Comparison of ENCODE assay signal across 20 cellular contexts in genomic region chr10:7479861-7480598, GRCh38.
DNase-seq lines count a peak whose midpoint lies in the region; ATAC-seq, FAIRE-seq and TF ChIP-seq lines count a peak whose summit lies in the region.
"Had no signal": no experiment of that assay in that cellular context is flagged by ENCODE, and none has a peak within 500 bp of the region (broad histone marks: within the 10 kb centered on the region; RNA-seq: fewer than 3 reads in every experiment).

No MANE protein-coding gene starts in this region.

- H3K36me3 Mint-ChIP-seq in T-helper 1 cell treated with Interleukin-12 subunit alpha and Interleukin-12 subunit beta and Interleukin-4 antibody, amounts not matched to agents 30 μg/mL and 1 μg/mL, for 36 hours (ENCODE audit: low read depth) = peaks cover 9% of the 10 kb centered on the region
- peaks cover 3% of the 10 kb centered on the region for H3K36me3 Mint-ChIP-seq in IgD-negative memory B cell
- H3K36me3 Mint-ChIP-seq in neural crest cell (ENCODE audit: low read depth) = no peaks in the 10 kb centered on the region

- no peak for DNase-seq in T-helper 1 cell
- no peak for DNase-seq in K562 (ENCODE audit: extremely low read depth in 1 of 4, low spot score in 3 of 4)
- no peak for DNase-seq in neural crest cell (ENCODE audit: low read depth, low spot score)
- no peak for DNase-seq in NCI-H526 (lab: John Stamatoyannopoulos, UW)
- DNase-seq: activated CD4-positive, alpha-beta T cell treated with anti-CD3 and anti-CD28 coated beads, Interleukin-2, amount 50 U/mL, for 48 hours; GM23248; heart right ventricle; mammary epithelial cell; NCI-H187; NCI-H345; NK-92 treated with Interleukin-12 subunit alpha and Interleukin-12 subunit beta, amount 100 ng/mL, for 24 hours; thyroid gland had no signal

- H4K20me1 ChIP-seq in K562 (replicated peaks; ENCODE audit: control insufficient read depth, insufficient read depth, low read length) = no peaks in the 10 kb centered on the region; the same call in 1 of the 2 replicates

- no peaks in the 10 kb centered on the region for H3K9me1 ChIP-seq in K562 (ENCODE audit: control insufficient read depth, insufficient read depth, low read length)

- H3K4me3 Mint-ChIP-seq in T-helper 1 cell treated with Interleukin-12 subunit alpha and Interleukin-12 subunit beta and Interleukin-4 antibody, amounts not matched to agents 30 μg/mL and 1 μg/mL, for 36 hours = no peak overlapping the region
- H3K4me3 Mint-ChIP-seq in IgD-negative memory B cell (peak overlapping the region in 2 of 4 donors; percentile 52 to 89), neural crest cell (no peak overlapping the region)

- no peak for TF ChIP-seq POLR2A in K562 (conservative IDR thresholded peaks at IDR 0.05)

- H3K4me1 ChIP-seq in K562 (replicated peaks in 1 of 2; ENCODE audit: control insufficient read depth in 2 of 2, insufficient read depth in 2 of 2, low read length in 2 of 2) = no peaks in the 10 kb centered on the region

- WGBS in K562 (ENCODE audit: insufficient coverage, low coverage, missing lambda C conversion rate) = 2% methylated on average over 13 of the region's 13 CpGs

- CTCF ChIA-PET in K562 (lab: Yijun Ruan, JAX; ENCODE audit: low intra/inter-chr PET ratio) = no interaction called here

- POLR2A ChIA-PET in K562 (lab: Yijun Ruan, JAX) = no interaction called here

- H3K4me3 ChIP-seq in K562 = no peak overlapping the region
- H3K4me3 ChIP-seq: GM23248, heart right ventricle, smooth muscle cell, thyroid gland had no signal

- H3K4me2 ChIP-seq in K562 (ENCODE audit: insufficient read depth, low read length) = no peak overlapping the region
- H3K4me2 ChIP-seq: smooth muscle cell had no signal

- no peaks in the 10 kb centered on the region for H3K79me2 ChIP-seq in K562 (ENCODE audit: control insufficient read depth, insufficient read depth, low read length)

- in situ Hi-C loops in K562 (cut with MboI) = no loop called here

- H3K36me3 ChIP-seq in K562 (ENCODE audit: control insufficient read depth, insufficient read depth, low read length) = no peaks in the 10 kb centered on the region
- H3K36me3 ChIP-seq: heart right ventricle, thyroid gland had no signal

- TF ChIP-seq CTCF in K562 (IDR thresholded peaks at IDR 0.05 in 2 of 3, conservative IDR thresholded peaks at IDR 0.05 in 1 of 3; ENCODE audit: insufficient read depth in 2 of 3, low read depth in 1 of 3, low read length in 3 of 3) (no peak), neural crest cell (conservative IDR thresholded peaks at IDR 0.05) (no peak)

- intact Hi-C loops in K562 (cut with micrococcal nuclease) = no loop called here

- H2AFZ ChIP-seq in K562 (ENCODE audit: low read depth, low read length) = no peak overlapping the region
- H2AFZ ChIP-seq: GM23248 had no signal

- H3K27ac Mint-ChIP-seq in T-helper 1 cell treated with Interleukin-12 subunit alpha and Interleukin-12 subunit beta and Interleukin-4 antibody, amounts not matched to agents 30 μg/mL and 1 μg/mL, for 36 hours = peak overlapping the region; percentile 38
- H3K27ac Mint-ChIP-seq in IgD-negative memory B cell (peak overlapping the region; percentile 0 to 78 (median 55)), neural crest cell (ENCODE audit: unreplicated experiment) (peak overlapping the region; percentile 66)

- no peak for FAIRE-seq in K562 (lab: Jason Lieb, UNC)
- FAIRE-seq: islet of Langerhans had no signal

- peaks cover 5% of the 10 kb centered on the region for H3K9me3 Mint-ChIP-seq in T-helper 1 cell treated with Interleukin-12 subunit alpha and Interleukin-12 subunit beta and Interleukin-4 antibody, amounts not matched to agents 30 μg/mL and 1 μg/mL, for 36 hours
- no peaks in the 10 kb centered on the region for H3K9me3 Mint-ChIP-seq in IgD-negative memory B cell
- H3K9me3 Mint-ChIP-seq in neural crest cell = no peaks in the 10 kb centered on the region

- H3K4me1 Mint-ChIP-seq in T-helper 1 cell treated with Interleukin-12 subunit alpha and Interleukin-12 subunit beta and Interleukin-4 antibody, amounts not matched to agents 30 μg/mL and 1 μg/mL, for 36 hours (ENCODE audit: low read depth) = peaks cover 49% of the 10 kb centered on the region
- H3K4me1 Mint-ChIP-seq in IgD-negative memory B cell (peaks cover 51 to 73% (median 70%) of the 10 kb centered on the region in 3 donors), neural crest cell (peaks cover 27% of the 10 kb centered on the region)

- BruUV-seq in K562 (replicated peaks; lab: Mats Ljungman, UMichigan) = no TSS peak

- no peak overlapping the region for H3K9ac ChIP-seq in K562 (ENCODE audit: insufficient read depth in 1 of 2, low read depth in 2 of 2, low read length in 2 of 2)
- H3K9ac ChIP-seq: GM23248 had no signal

- no peak for TF ChIP-seq RAD21 in K562 (CRISPR knock-in tag; conservative IDR thresholded peaks at IDR 0.05 in 1 of 2, IDR thresholded peaks at IDR 0.05 in 1 of 2)

- TF ChIP-seq EP300 in K562 (IDR thresholded peaks at IDR 0.05; ENCODE audit: low read length) = no peak

- no peaks in the 10 kb centered on the region for H3K9me3 ChIP-seq in K562 (replicated peaks; ENCODE audit: control insufficient read depth, insufficient read depth, low read depth, low read length)
- H3K9me3 ChIP-seq: heart right ventricle, thyroid gland had no signal

- no peak overlapping the region for H3K27ac ChIP-seq in K562 (ENCODE audit: extremely low read depth, low read depth, low read length)
- H3K27ac ChIP-seq: 22Rv1, GM23248, RWPE1, thyroid gland had no signal

- no peaks in the 10 kb centered on the region for H3K27me3 Mint-ChIP-seq in T-helper 1 cell treated with Interleukin-12 subunit alpha and Interleukin-12 subunit beta and Interleukin-4 antibody, amounts not matched to agents 30 μg/mL and 1 μg/mL, for 36 hours (ENCODE audit: low read depth)
- H3K27me3 Mint-ChIP-seq in IgD-negative memory B cell = peaks cover 1% of the 10 kb centered on the region
- no peaks in the 10 kb centered on the region for H3K27me3 Mint-ChIP-seq in neural crest cell (ENCODE audit: low read depth)

- ATAC-seq in K562 (no peak), GM21526 (IDR thresholded peaks at IDR 0.05; ENCODE audit: low FRiP score, unreplicated experiment) (no peak), HG02938 (IDR thresholded peaks at IDR 0.05; ENCODE audit: unreplicated experiment) (no peak)
- ATAC-seq: heart right ventricle had no signal

- H3K27me3 ChIP-seq in K562 (ENCODE audit: control insufficient read depth in 2 of 2, insufficient read depth in 2 of 2, low read length in 2 of 2) = peaks cover 28 to 47% of the 10 kb centered on the region in 2 experiments
- H3K27me3 ChIP-seq: thyroid gland had no signal

TF ChIP-seq in K562, 482 proteins besides CTCF, POLR2A, EP300 and RAD21:
- TF ChIP-seq KAT8 (IDR thresholded peaks at IDR 0.05; ENCODE audit: low read depth) = no peak
- peak; percentile 54 for TF ChIP-seq RBM25 (IDR thresholded peaks at IDR 0.05; ENCODE audit: low read depth, low read length, severe bottlenecking)
- peak; percentile 41; the same call in 1 of the 2 replicates for TF ChIP-seq BCOR (IDR thresholded peaks at IDR 0.05)
- TF ChIP-seq ZFP36 (IDR thresholded peaks at IDR 0.05; ENCODE audit: low read depth, low read length, partially characterized antibody) = peak; percentile 58
TF ChIP-seq in K562: peak in this region for 3.
